Comparison of ENCODE assay signal across 16 cellular contexts in genomic region chr2:113842919-113843736, GRCh38. TPM values are rescaled to one million over a fixed set of nuclear protein-coding genes. Genes with fewer than 3 reads are reported as not detected.
A peak's percentile ranks its signal among the peaks of the same experiment; 100 is the strongest.
DNase-seq lines count a peak whose midpoint lies in the region; ATAC-seq lines count a peak whose summit lies in the region.
"Had no signal": no experiment of that assay in that cellular context is flagged by ENCODE, and none has a peak within 500 bp of the region (broad histone marks: within the 10 kb centered on the region; RNA-seq: fewer than 3 reads in every experiment).

No MANE protein-coding gene starts in this region.

- ATAC-seq in GM21526 (IDR thresholded peaks at IDR 0.05; ENCODE audit: low FRiP score, unreplicated experiment) = no peak
- ATAC-seq: activated T-cell treated with anti-CD3 and anti-CD28 coated beads, Interleukin-2, amount 50 U/mL, for 4 hours; WTC11 had no signal

- 44 to 64% methylated on average over 14 of the region's 14 CpGs for WGBS in esophagus, 2 donors

- H3K27me3 ChIP-seq in MG63 (no peaks in the 10 kb centered on the region), esophagus (ENCODE audit: control insufficient read depth in 1 of 2, insufficient read depth in 2 of 2, low read length in 2 of 2) (no peaks in the 10 kb centered on the region)
- H3K27me3 ChIP-seq: cardiac muscle cell had no signal

- DNase-seq in AG08395 (ENCODE audit: low spot score) (peak; percentile 79), MG63 (peak; percentile 50), middle frontal gyrus (ENCODE audit: extremely low spot score, low spot score) (peak; percentile 31), NCI-H146 treated with DMSO at 0.1 percent for 48 hours (lab: John Stamatoyannopoulos, UW; ENCODE audit: unreplicated experiment) (no peak), midbrain (lab: John Stamatoyannopoulos, UW) (no peak), cerebellum (ENCODE audit: low spot score) (no peak)
- DNase-seq: activated T-cell treated with anti-CD3 and anti-CD28 coated beads, Interleukin-2, amount 50 U/mL, for 4 hours; erythroblast; islet precursor cell; NCI-H1105; NCI-H526 treated with DMSO at 0.1 percent for 48 hours; SHP77 had no signal

- peak overlapping the region; percentile 48 to 77 for H3K27ac ChIP-seq in esophagus (ENCODE audit: low read depth in 2 of 2, low read length in 1 of 2)
- H3K27ac ChIP-seq: cardiac muscle cell had no signal

- H3K4me1 ChIP-seq in esophagus (ENCODE audit: control insufficient read depth in 2 of 2, insufficient read depth in 2 of 2, low read length in 1 of 2) = no peaks in the 10 kb centered on the region

- H3K9me3 ChIP-seq in MG63 (peaks cover 5% of the 10 kb centered on the region; the same call in 1 of the 2 replicates), esophagus (ENCODE audit: control insufficient read depth in 2 of 2, insufficient read depth in 1 of 2, low read depth in 1 of 2, low read length in 1 of 2) (no peaks in the 10 kb centered on the region)

- no peak overlapping the region for H3K4me3 ChIP-seq in MG63
- H3K4me3 ChIP-seq in esophagus (ENCODE audit: low read depth in 1 of 2, low read length in 2 of 2) = no peak overlapping the region
- H3K4me3 ChIP-seq: cardiac muscle cell had no signal

- H3K36me3 ChIP-seq in MG63 (no peaks in the 10 kb centered on the region), esophagus (ENCODE audit: control insufficient read depth in 2 of 2, insufficient read depth in 2 of 2, low read length in 1 of 2) (no peaks in the 10 kb centered on the region)
- H3K36me3 ChIP-seq: cardiac muscle cell had no signal

RNA-seq across cellular contexts. Expression of gene ACTR3, which starts 46.8 kb away (rescaled TPM):
- 378 and 428 TPM in 2 replicates for total RNA-seq in MG63 (2014; rRNA removed; shearing (Covaris generic); ENCODE audit: low replicate concordance)
- polyA plus RNA-seq in esophagus = 100 to 1,000 TPM in 1 of 2 donors, 10 to 100 TPM in 1; 57.2 to 155 TPM
- 98.4 TPM for total RNA-seq in cerebellum

Comparison
In these comparisons a context has a peak if more than half of its experiments do, and no peak if none do; other contexts are left out.
1. DNase-seq: peak in AG08395 (single experiment), MG63 (single experiment) and middle frontal gyrus (single experiment); none in NCI-H146 treated with DMSO at 0.1 percent for 48 hours (single experiment), midbrain (single experiment) and cerebellum (single experiment).